ENCODE assay signal across 22 cellular contexts in the genomic region with DNA sequence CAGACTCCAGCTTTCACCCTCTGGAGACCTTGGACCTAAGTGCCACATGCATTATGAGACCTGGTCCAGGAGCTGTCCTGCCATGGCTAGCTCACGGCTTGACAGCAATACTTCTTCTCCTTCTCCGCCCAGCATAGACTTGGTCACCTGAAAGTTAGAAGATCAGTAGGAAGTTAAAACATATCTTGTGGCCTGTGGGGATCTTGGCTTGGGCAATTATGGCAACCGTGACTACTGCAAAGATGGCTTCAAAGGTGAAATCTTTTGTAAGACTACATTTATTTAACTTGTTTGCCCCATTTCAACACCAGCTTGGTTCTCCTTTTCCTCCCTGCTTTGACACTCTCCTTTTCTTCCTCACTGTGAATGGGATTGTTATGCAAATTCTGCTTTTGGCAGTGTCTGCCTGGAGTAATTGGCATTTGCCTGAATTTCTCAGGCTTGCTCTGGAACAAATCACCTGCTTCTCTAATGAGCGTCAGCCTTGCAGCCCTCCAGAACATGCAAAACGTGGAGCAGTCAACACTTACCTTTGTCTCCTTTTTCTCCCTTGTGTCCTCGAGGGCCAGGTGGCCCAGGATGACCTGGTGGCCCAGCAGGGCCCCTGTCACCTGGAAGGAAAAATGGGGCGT. TPM values are rescaled to one million over a fixed set of nuclear protein-coding genes. Genes with fewer than 3 reads are reported as not detected.
DNase-seq lines count a peak whose midpoint lies in the region; ATAC-seq lines count a peak whose summit lies in the region.
"Had no signal": no experiment of that assay in that cellular context is flagged by ENCODE, and none has a peak within 500 bp of the region (broad histone marks: within the 10 kb centered on the region; RNA-seq: fewer than 3 reads in every experiment).

No MANE protein-coding gene starts in this region.

- H3K27me3 Mint-ChIP-seq in activated CD4-positive, alpha-beta T cell treated with anti-CD3 and anti-CD28 coated beads, Interleukin-2, amount 10 ng/mL, durations not matched to agents 7 days and 5 days, result no peaks in the 10 kb centered on the region
- no peaks in the 10 kb centered on the region for H3K27me3 Mint-ChIP-seq in activated CD4-positive, alpha-beta T cell treated with anti-CD3 and anti-CD28 coated beads for 36 hours
- H3K27me3 Mint-ChIP-seq: activated B cell treated with CpG ODN at 0.5 μM for 24 hours; stimulated activated naive CD8-positive, alpha-beta T cell treated with anti-CD3 and anti-CD28 coated beads, Interleukin-15, amount 100 ng/mL, for 72 hours; T-cell had no signal

- POLR2A ChIA-PET in activated CD4-positive, alpha-beta T cell treated with anti-CD3 and anti-CD28 coated beads, Interleukin-2, amount 10 ng/mL, durations not matched to agents 7 days and 5 days (lab: Charles Lee), result no interaction called here
- POLR2A ChIA-PET in activated CD4-positive, alpha-beta T cell treated with anti-CD3 and anti-CD28 coated beads for 36 hours (lab: Charles Lee), result no interaction called here

- intact Hi-C loops in activated CD4-positive, alpha-beta T cell treated with anti-CD3 and anti-CD28 coated beads for 36 hours (cut with DNase I, micrococcal nuclease), result no loop called here

- H3K36me3 Mint-ChIP-seq in activated CD4-positive, alpha-beta T cell treated with anti-CD3 and anti-CD28 coated beads, Interleukin-2, amount 10 ng/mL, durations not matched to agents 7 days and 5 days (ENCODE audit: low read depth), result peaks cover 9% of the 10 kb centered on the region
- H3K36me3 Mint-ChIP-seq in activated CD4-positive, alpha-beta T cell treated with anti-CD3 and anti-CD28 coated beads for 36 hours (ENCODE audit: low read depth), result peaks cover 14% of the 10 kb centered on the region

- H3K9me3 Mint-ChIP-seq in activated CD4-positive, alpha-beta T cell treated with anti-CD3 and anti-CD28 coated beads, Interleukin-2, amount 10 ng/mL, durations not matched to agents 7 days and 5 days, result no peaks in the 10 kb centered on the region
- no peaks in the 10 kb centered on the region for H3K9me3 Mint-ChIP-seq in activated CD4-positive, alpha-beta T cell treated with anti-CD3 and anti-CD28 coated beads for 36 hours (ENCODE audit: low read depth)
- H3K9me3 Mint-ChIP-seq: activated B cell treated with CpG ODN at 0.5 μM for 24 hours; activated T-helper 1 cell treated with anti-CD3 and anti-CD28 coated beads, Interleukin-12 subunit alpha, Interleukin-12 subunit beta, Interleukin-2, Interleukin-4 antibody, amounts not matched to agents 30 ng/mL and 10 ng/mL and 1 ng/mL, durations not matched to agents 14 hours and 24 hours and 36 hours; stimulated activated naive CD8-positive, alpha-beta T cell treated with anti-CD3 and anti-CD28 coated beads, Interleukin-15, amount 100 ng/mL, for 72 hours; T-cell had no signal

- H3K27ac Mint-ChIP-seq in activated CD4-positive, alpha-beta T cell treated with anti-CD3 and anti-CD28 coated beads, Interleukin-2, amount 10 ng/mL, durations not matched to agents 7 days and 5 days, result peak overlapping the region; percentile 43
- no peak overlapping the region for H3K27ac Mint-ChIP-seq in activated CD4-positive, alpha-beta T cell treated with anti-CD3 and anti-CD28 coated beads for 36 hours
- H3K27ac Mint-ChIP-seq: activated B cell treated with CpG ODN at 0.5 μM for 24 hours; activated T-helper 1 cell treated with anti-CD3 and anti-CD28 coated beads, Interleukin-12 subunit alpha, Interleukin-12 subunit beta, Interleukin-2, Interleukin-4 antibody, amounts not matched to agents 30 ng/mL and 10 ng/mL and 1 ng/mL, durations not matched to agents 14 hours and 24 hours and 36 hours; T-cell had no signal

- peaks cover 2% of the 10 kb centered on the region for H3K4me1 Mint-ChIP-seq in activated CD4-positive, alpha-beta T cell treated with anti-CD3 and anti-CD28 coated beads, Interleukin-2, amount 10 ng/mL, durations not matched to agents 7 days and 5 days
- H3K4me1 Mint-ChIP-seq in activated CD4-positive, alpha-beta T cell treated with anti-CD3 and anti-CD28 coated beads for 36 hours, result peaks cover 11% of the 10 kb centered on the region
- H3K4me1 Mint-ChIP-seq: activated B cell treated with CpG ODN at 0.5 μM for 24 hours; stimulated activated naive CD8-positive, alpha-beta T cell treated with anti-CD3 and anti-CD28 coated beads, Interleukin-15, amount 100 ng/mL, for 72 hours had no signal

- DNase-seq in activated CD4-positive, alpha-beta T cell treated with anti-CD3 and anti-CD28 coated beads, Interleukin-2, amount 10 ng/mL, durations not matched to agents 7 days and 5 days, result no peak
- no peak for DNase-seq in activated CD4-positive, alpha-beta T cell treated with anti-CD3 and anti-CD28 coated beads for 36 hours
- DNase-seq in NOMO-1 treated with dmso at 0.1 percent for 144 hours (lab: John Stamatoyannopoulos, UW; ENCODE audit: unreplicated experiment), result peak; percentile 44
- DNase-seq in iPS-NIHi11 (ENCODE audit: low spot score), result peak; percentile 48
- DNase-seq in G401 (ENCODE audit: low spot score), result no peak
- DNase-seq in mucosa of gallbladder (ENCODE audit: low spot score), result no peak
- DNase-seq in OCI-M2 (lab: John Stamatoyannopoulos, UW; ENCODE audit: unreplicated experiment), result no peak
- DNase-seq: ACHN; activated B cell treated with CpG ODN at 0.5 μM for 24 hours; effector CD4-positive, alpha-beta T cell; NCI-H187 treated with DMSO at 0.1 percent for 48 hours; NCI-H69; stimulated activated CD4-positive, alpha-beta T cell treated with anti-CD3 and anti-CD28 coated beads, Interleukin-15, amount 100 ng/mL, for 24 hours; stimulated activated naive CD8-positive, alpha-beta T cell treated with anti-CD3 and anti-CD28 coated beads, Interleukin-15, amount 100 ng/mL, for 72 hours; T-cell; uterus had no signal

- CTCF ChIA-PET in activated CD4-positive, alpha-beta T cell treated with anti-CD3 and anti-CD28 coated beads, Interleukin-2, amount 10 ng/mL, durations not matched to agents 7 days and 5 days (lab: Charles Lee), result interaction anchor here (1.0 to 1.2 kb wide), 2 partner anchors 9 to 25 kb away, joined by 3 to 4 read pairs; no protein-coding TSS in a partner anchor
- CTCF ChIA-PET in activated CD4-positive, alpha-beta T cell treated with anti-CD3 and anti-CD28 coated beads for 36 hours (lab: Charles Lee), result interaction anchor here (1.0 to 1.2 kb wide), 3 partner anchors 18 to 147 kb away, joined by 3 to 4 read pairs (median 3); no protein-coding TSS in a partner anchor

- ATAC-seq in activated CD4-positive, alpha-beta T cell treated with anti-CD3 and anti-CD28 coated beads for 36 hours, result no peak
- no peak for ATAC-seq in HG03432 (IDR thresholded peaks at IDR 0.05; ENCODE audit: unreplicated experiment)
- ATAC-seq: HepG2; stimulated activated naive CD8-positive, alpha-beta T cell treated with anti-CD3 and anti-CD28 coated beads, Interleukin-15, amount 100 ng/mL, for 72 hours; T-cell had no signal

- no peak overlapping the region for H3K4me3 Mint-ChIP-seq in activated CD4-positive, alpha-beta T cell treated with anti-CD3 and anti-CD28 coated beads, Interleukin-2, amount 10 ng/mL, durations not matched to agents 7 days and 5 days
- no peak overlapping the region for H3K4me3 Mint-ChIP-seq in activated CD4-positive, alpha-beta T cell treated with anti-CD3 and anti-CD28 coated beads for 36 hours
- H3K4me3 Mint-ChIP-seq: activated B cell treated with CpG ODN at 0.5 μM for 24 hours; activated T-helper 1 cell treated with anti-CD3 and anti-CD28 coated beads, Interleukin-12 subunit alpha, Interleukin-12 subunit beta, Interleukin-2, Interleukin-4 antibody, amounts not matched to agents 30 ng/mL and 10 ng/mL and 1 ng/mL, durations not matched to agents 14 hours and 24 hours and 36 hours; neural crest cell; stimulated activated naive CD8-positive, alpha-beta T cell treated with anti-CD3 and anti-CD28 coated beads, Interleukin-15, amount 100 ng/mL, for 72 hours; T-cell had no signal

- in situ Hi-C loops in G401 (cut with HindIII; ENCODE audit: low sequenced_read_pairs), result no loop called here

RNA-seq across cellular contexts. Expression of gene COL17A1, which starts 53.4 kb away (rescaled TPM):
- total RNA-seq in activated CD4-positive, alpha-beta T cell treated with anti-CD3 and anti-CD28 coated beads, Interleukin-2, amount 10 ng/mL, durations not matched to agents 7 days and 5 days, result not detected
- total RNA-seq in activated CD4-positive, alpha-beta T cell treated with anti-CD3 and anti-CD28 coated beads for 36 hours, result not detected
- total RNA-seq in G401 (2014; rRNA removed; shearing (Covaris generic)), result 0.03 and 0.06 TPM in 2 replicates
- total RNA-seq in mucosa of gallbladder, result 0.49 TPM
- total RNA-seq: activated B cell treated with CpG ODN at 0.5 μM for 24 hours; activated CD8-positive, alpha-beta memory T cell treated with anti-CD3 and anti-CD28 coated beads for 36 hours; activated T-helper 1 cell treated with anti-CD3 and anti-CD28 coated beads, Interleukin-12 subunit alpha, Interleukin-12 subunit beta, Interleukin-2, Interleukin-4 antibody, amounts not matched to agents 30 ng/mL and 10 ng/mL and 1 ng/mL, durations not matched to agents 14 hours and 24 hours and 36 hours; cardiac muscle cell; HepG2; neural crest cell had no signal

Comparison
In these comparisons a context has a peak if more than half of its experiments do, and no peak if none do; other contexts are left out.
1. DNase-seq: peak in NOMO-1 treated with dmso at 0.1 percent for 144 hours (single experiment) and iPS-NIHi11 (single experiment); none in activated CD4-positive, alpha-beta T cell treated with anti-CD3 and anti-CD28 coated beads, Interleukin-2, amount 10 ng/mL, durations not matched to agents 7 days and 5 days (single experiment), activated CD4-positive, alpha-beta T cell treated with anti-CD3 and anti-CD28 coated beads for 36 hours (single experiment), G401 (single experiment), mucosa of gallbladder (single experiment) and OCI-M2 (single experiment).